ENCODE assay signal across 16 cellular contexts in the genomic region with DNA sequence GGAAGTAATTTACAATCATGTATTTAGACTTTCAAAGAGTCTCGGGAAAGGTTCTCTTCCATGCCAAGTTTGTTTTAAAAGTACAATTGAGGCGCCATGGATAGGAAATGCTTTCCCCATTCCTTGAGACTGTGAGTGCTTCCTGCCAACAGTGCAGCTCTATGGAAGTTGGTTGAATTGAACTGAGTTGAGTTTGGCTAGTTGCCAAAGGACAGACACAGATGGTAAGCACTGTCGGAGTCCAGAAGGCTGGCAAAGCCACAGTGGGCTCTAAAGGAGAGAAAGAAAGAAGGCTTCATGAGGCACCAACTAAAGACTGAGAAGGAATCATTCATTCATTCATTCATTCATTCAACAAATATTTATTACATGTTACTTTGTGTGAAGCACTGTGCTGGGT. TPM values are rescaled to one million over a fixed set of nuclear protein-coding genes. Genes with fewer than 3 reads are reported as not detected.
DNase-seq lines count a peak whose midpoint lies in the region; TF ChIP-seq lines count a peak whose summit lies in the region.
"Had no signal": no experiment of that assay in that cellular context is flagged by ENCODE, and none has a peak within 500 bp of the region (broad histone marks: within the 10 kb centered on the region; RNA-seq: fewer than 3 reads in every experiment).

No MANE protein-coding gene starts in this region.

- no peak overlapping the region for H3K9ac ChIP-seq in colonic mucosa (ENCODE audit: low read depth in 2 of 2, low read length in 2 of 2)

- DNase-seq in NCI-H748 (lab: John Stamatoyannopoulos, UW; ENCODE audit: unreplicated experiment) (peak; percentile 54), NCI-H748 treated with DMSO at 0.1 percent for 48 hours (lab: John Stamatoyannopoulos, UW) (no peak), NCI-H446 treated with DMSO at 0.1 percent for 48 hours (lab: John Stamatoyannopoulos, UW) (peak; percentile 63), cerebellum (ENCODE audit: low spot score) (peak; percentile 65), pons (ENCODE audit: low spot score) (peak; percentile 52), ascending aorta (ENCODE audit: low spot score in 2 of 2) (no peak), colonic mucosa (no peak), GM10248 (ENCODE audit: extremely low spot score) (no peak)
- DNase-seq: activated CD4-positive, alpha-beta T cell treated with anti-CD3 and anti-CD28 coated beads, Interleukin-2, amount 50 U/mL, for 48 hours; activated naive CD8-positive, alpha-beta T cell treated with anti-CD3 and anti-CD28 coated beads for 36 hours; activated T-cell treated with anti-CD3 and anti-CD28 coated beads, Interleukin-2, amount 50 U/mL, for 4 hours; H7; heart right ventricle; SW 1271 had no signal

- H3K4me1 ChIP-seq in ascending aorta: no peaks in the 10 kb centered on the region
- H3K4me1 ChIP-seq in colonic mucosa: no peaks in the 10 kb centered on the region
- H3K4me1 ChIP-seq: heart right ventricle had no signal

- TF ChIP-seq CTCF in ascending aorta (IDR thresholded peaks at IDR 0.05): no peak
- TF ChIP-seq CTCF in colonic mucosa (IDR thresholded peaks at IDR 0.05): no peak
- TF ChIP-seq CTCF in GM10248 (IDR thresholded peaks at IDR 0.05; ENCODE audit: control extremely low read depth, extremely low read depth, low read depth, missing control alignments): no peak

- H3K9me3 ChIP-seq in ascending aorta (no peaks in the 10 kb centered on the region), colonic mucosa (no peaks in the 10 kb centered on the region)
- H3K9me3 ChIP-seq: heart right ventricle had no signal

- intact Hi-C loops in ascending aorta (cut with DNase I) (no loop called here), colonic mucosa (cut with DNase I) (no loop called here)

- no peaks in the 10 kb centered on the region for H3K27me3 ChIP-seq in ascending aorta
- H3K27me3 ChIP-seq in colonic mucosa: peaks cover 3% of the 10 kb centered on the region

- CTCF ChIA-PET in GM10248 (lab: Yijun Ruan, JAX): interaction anchor here (1.8 kb wide), 1 partner anchor 144 kb away, joined by 4 read pairs; no protein-coding TSS in a partner anchor

- no peak overlapping the region for H3K4me3 ChIP-seq in ascending aorta
- no peak overlapping the region for H3K4me3 ChIP-seq in colonic mucosa
- H3K4me3 ChIP-seq: heart right ventricle had no signal

- H3K36me3 ChIP-seq in ascending aorta (no peaks in the 10 kb centered on the region), colonic mucosa (no peaks in the 10 kb centered on the region)
- H3K36me3 ChIP-seq: heart right ventricle had no signal

- H3K27ac ChIP-seq in ascending aorta: no peak overlapping the region
- H3K27ac ChIP-seq in colonic mucosa: no peak overlapping the region
- H3K27ac ChIP-seq: heart right ventricle had no signal

- POLR2A ChIA-PET in GM10248 (lab: Yijun Ruan, JAX): no interaction called here

RNA-seq across cellular contexts. Expression of gene KCNE5, which starts 4.3 kb away (rescaled TPM):
- total RNA-seq in cerebellum (4.6 TPM), ascending aorta (not detected), colonic mucosa (not detected)
- total RNA-seq: epithelial cell of proximal tubule, kidney epithelial cell had no signal

Comparison
In these comparisons a context has a peak if more than half of its experiments do, and no peak if none do; other contexts are left out.
1. DNase-seq: peak in NCI-H748 (single experiment), NCI-H446 treated with DMSO at 0.1 percent for 48 hours (single experiment), cerebellum (single experiment) and pons (single experiment); none in NCI-H748 treated with DMSO at 0.1 percent for 48 hours (single experiment), ascending aorta (0 of 2), colonic mucosa (single experiment) and GM10248 (single experiment).